1 cellular context compared by ENCODE assay signal in the genomic region with DNA sequence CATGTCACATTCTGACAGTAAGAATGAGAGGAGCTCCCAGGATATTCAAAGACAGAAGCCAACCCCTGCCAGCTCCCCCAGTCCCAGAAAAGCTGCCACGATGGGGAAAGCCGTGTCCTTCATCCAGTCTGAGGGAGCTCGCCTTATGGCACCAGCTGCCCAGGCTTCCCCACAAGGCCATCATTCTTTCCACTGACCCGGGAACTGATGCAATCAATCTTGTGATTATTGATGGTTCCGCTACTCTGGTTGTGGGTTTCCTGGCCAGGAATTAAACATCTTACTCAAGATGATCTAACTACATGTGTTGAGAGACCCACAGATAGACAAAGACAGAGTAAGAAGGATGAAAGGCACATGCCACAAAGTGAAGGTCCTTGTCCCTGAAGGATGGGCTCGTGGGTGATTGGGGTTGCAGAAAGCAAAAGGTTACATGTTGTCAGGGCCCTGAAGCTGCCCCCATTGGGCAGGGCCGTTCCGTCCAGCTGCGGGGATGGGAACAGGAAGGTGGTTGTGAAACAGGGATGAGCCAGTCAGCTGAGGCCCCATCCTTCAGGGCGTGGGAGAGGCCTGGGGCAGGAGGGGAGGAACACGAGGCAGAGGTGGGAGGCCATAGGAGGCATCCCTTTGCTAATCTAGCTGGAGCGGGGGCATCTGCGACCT.
TF ChIP-seq lines count a peak whose summit lies in the region.

No MANE protein-coding gene starts in this region.

TF ChIP-seq in WTC11, 78 proteins besides CTCF, POLR2A, EP300 and RAD21:
- TF ChIP-seq ZBTB21 (CRISPR knock-in tag; IDR thresholded peaks at IDR 0.05; ENCODE audit: borderline replicate concordance) (no peak), ZNF317 (CRISPR knock-in tag; IDR thresholded peaks at IDR 0.05; ENCODE audit: borderline replicate concordance, low read depth) (no peak), TEAD1 (CRISPR knock-in tag; IDR thresholded peaks at IDR 0.05) (no peak), ATF1 (CRISPR knock-in tag; IDR thresholded peaks at IDR 0.05) (no peak), ZNF138 (CRISPR knock-in tag; conservative IDR thresholded peaks at IDR 0.05) (no peak), NR1H2 (CRISPR knock-in tag; IDR thresholded peaks at IDR 0.05) (no peak), ZNF263 (CRISPR knock-in tag; IDR thresholded peaks at IDR 0.05; ENCODE audit: low read depth) (no peak), JAZF1 (CRISPR knock-in tag; IDR thresholded peaks at IDR 0.05) (no peak), EMX1 (CRISPR knock-in tag; IDR thresholded peaks at IDR 0.05) (no peak)
- TF ChIP-seq, protein P1, sequence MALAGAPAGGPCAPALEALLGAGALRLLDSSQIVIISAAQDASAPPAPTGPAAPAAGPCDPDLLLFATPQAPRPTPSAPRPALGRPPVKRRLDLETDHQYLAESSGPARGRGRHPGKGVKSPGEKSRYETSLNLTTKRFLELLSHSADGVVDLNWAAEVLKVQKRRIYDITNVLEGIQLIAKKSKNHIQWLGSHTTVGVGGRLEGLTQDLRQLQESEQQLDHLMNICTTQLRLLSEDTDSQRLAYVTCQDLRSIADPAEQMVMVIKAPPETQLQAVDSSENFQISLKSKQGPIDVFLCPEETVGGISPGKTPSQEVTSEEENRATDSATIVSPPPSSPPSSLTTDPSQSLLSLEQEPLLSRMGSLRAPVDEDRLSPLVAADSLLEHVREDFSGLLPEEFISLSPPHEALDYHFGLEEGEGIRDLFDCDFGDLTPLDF (CRISPR knock-in tag; IDR thresholded peaks at IDR 0.05), result no peak
- TF ChIP-seq, protein P2, sequence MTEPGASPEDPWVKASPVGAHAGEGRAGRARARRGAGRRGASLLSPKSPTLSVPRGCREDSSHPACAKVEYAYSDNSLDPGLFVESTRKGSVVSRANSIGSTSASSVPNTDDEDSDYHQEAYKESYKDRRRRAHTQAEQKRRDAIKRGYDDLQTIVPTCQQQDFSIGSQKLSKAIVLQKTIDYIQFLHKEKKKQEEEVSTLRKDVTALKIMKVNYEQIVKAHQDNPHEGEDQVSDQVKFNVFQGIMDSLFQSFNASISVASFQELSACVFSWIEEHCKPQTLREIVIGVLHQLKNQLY (CRISPR knock-in tag; IDR thresholded peaks at IDR 0.05), result no peak
- TF ChIP-seq, protein P3, sequence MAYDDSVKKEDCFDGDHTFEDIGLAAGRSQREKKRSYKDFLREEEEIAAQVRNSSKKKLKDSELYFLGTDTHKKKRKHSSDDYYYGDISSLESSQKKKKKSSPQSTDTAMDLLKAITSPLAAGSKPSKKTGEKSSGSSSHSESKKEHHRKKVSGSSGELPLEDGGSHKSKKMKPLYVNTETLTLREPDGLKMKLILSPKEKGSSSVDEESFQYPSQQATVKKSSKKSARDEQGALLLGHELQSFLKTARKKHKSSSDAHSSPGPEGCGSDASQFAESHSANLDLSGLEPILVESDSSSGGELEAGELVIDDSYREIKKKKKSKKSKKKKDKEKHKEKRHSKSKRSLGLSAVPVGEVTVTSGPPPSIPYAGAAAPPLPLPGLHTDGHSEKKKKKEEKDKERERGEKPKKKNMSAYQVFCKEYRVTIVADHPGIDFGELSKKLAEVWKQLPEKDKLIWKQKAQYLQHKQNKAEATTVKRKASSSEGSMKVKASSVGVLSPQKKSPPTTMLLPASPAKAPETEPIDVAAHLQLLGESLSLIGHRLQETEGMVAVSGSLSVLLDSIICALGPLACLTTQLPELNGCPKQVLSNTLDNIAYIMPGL (CRISPR knock-in tag; IDR thresholded peaks at IDR 0.05), result no peak
- TF ChIP-seq, protein P4, sequence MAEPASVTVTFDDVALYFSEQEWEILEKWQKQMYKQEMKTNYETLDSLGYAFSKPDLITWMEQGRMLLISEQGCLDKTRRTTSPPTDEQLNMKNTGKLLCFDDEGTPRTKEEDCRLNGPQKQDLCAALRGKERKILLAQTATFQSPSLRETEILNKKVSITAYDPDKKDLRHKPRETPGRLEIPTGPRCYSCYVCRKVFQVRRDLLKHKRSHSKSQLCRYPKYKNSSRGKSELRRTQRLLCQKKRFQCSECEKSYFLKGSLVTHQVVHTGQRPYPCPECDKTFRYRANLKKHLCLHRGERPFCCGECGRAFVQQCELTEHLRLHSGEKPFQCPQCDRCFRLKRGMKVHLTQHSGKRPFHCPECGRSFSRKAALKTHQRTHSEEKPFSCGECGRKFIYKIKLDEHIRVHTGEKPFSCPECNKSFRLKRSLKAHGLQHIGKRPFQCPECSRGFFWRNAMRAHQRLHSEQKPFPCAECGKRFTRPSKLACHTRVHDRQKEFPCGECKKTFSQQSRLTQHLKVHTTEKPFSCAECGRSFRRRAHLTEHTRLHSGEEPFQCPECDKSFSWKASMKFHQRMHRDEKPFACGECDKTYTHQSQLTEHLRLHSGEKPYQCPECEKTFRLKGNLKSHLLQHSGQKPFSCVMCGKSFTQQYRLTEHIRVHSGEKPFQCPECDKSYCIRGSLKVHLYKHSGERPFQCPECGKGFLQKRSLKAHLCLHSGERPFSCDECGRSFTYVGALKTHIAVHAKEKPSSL (CRISPR knock-in tag; conservative IDR thresholded peaks at IDR 0.05), result no peak
TF ChIP-seq in WTC11: peak in this region for 0.
